8 cellular contexts compared by ENCODE assay signal in the genomic region with DNA sequence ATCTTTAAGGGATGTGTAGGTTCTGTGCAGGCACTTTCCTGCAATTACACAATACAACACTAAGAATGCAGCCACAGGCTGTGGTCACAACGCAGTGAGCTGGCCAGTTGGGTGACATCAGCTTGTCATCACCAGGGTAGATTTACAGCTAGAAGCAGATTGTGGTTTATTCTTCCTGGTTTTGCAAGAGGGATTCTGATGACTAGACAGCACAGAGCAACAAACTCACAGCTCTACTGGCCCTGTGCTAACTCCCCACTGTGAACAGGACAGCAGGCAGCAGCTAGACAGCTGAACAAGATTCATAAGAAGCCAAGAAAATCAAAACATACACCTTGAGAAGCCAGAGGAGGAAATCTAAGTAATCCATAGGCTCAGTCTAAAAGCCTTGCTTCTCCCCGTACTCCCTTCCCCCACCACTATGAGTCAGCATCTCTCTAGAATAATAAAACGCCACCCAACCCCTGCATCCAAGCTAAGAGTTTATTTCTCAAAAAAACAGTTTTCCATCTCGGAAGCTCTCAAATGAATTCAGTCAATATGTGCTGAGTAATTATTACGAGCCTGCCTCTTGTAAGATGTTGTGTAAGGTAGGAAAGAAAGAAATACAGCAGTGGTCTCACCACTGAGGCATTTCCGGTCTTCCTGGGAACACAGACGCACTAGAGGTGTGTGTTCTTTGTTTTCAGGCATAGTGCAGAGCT.
A peak's percentile ranks its signal among the peaks of the same experiment; 100 is the strongest.
DNase-seq lines count a peak whose midpoint lies in the region; ATAC-seq and TF ChIP-seq lines count a peak whose summit lies in the region.

No MANE protein-coding gene starts in this region.

- peak overlapping the region in 1 of 2 experiments; percentile 8 for H2BK12ac ChIP-seq in mesenchymal stem cell (ENCODE audit: low read length in 2 of 2)

- TF ChIP-seq CTCF in endodermal cell (conservative IDR thresholded peaks at IDR 0.05) (no peak), tibial artery (IDR thresholded peaks at IDR 0.05) (no peak), GM20000 (IDR thresholded peaks at IDR 0.05; ENCODE audit: extremely low read depth, missing control alignments) (no peak)

- H3K9ac ChIP-seq in endodermal cell (ENCODE audit: extremely low read depth, low read length, poor library complexity, severe bottlenecking), result peak overlapping the region; percentile 47
- peak overlapping the region; percentile 90 for H3K9ac ChIP-seq in mesenchymal stem cell (ENCODE audit: low read length)

- peaks cover 9% of the 10 kb centered on the region for H3K79me1 ChIP-seq in mesenchymal stem cell (replicated peaks; ENCODE audit: low read length, poor library complexity, severe bottlenecking)

- H3K36me3 ChIP-seq in endodermal cell (ENCODE audit: control insufficient read depth, insufficient read depth, low read length) (peaks cover 5% of the 10 kb centered on the region), mesenchymal stem cell (ENCODE audit: control insufficient read depth in 1 of 2, insufficient read depth in 2 of 2, low read depth in 1 of 2, low read length in 2 of 2) (peaks cover 0 to 6% of the 10 kb centered on the region in 2 experiments), tibial artery (no peaks in the 10 kb centered on the region)

- no peak overlapping the region for H3K23ac ChIP-seq in mesenchymal stem cell (ENCODE audit: low read length in 2 of 2)

- no peak overlapping the region for H2BK15ac ChIP-seq in mesenchymal stem cell (ENCODE audit: low read depth, poor library complexity, severe bottlenecking)

- H3K36me3 Mint-ChIP-seq in endodermal cell (ENCODE audit: low read depth), result peaks cover 15% of the 10 kb centered on the region

- H3K4ac ChIP-seq in mesenchymal stem cell (ENCODE audit: low read depth in 1 of 2, low read length in 2 of 2), result peak overlapping the region; percentile 9 to 83

- no peak overlapping the region for H2AFZ ChIP-seq in mesenchymal stem cell (ENCODE audit: low read depth, low read length)

- ATAC-seq in GM18861 (IDR thresholded peaks at IDR 0.05; ENCODE audit: unreplicated experiment), result peak; percentile 90
- ATAC-seq in HG03469 (IDR thresholded peaks at IDR 0.05; ENCODE audit: unreplicated experiment), result peak; percentile 65

- no peak overlapping the region for H4K91ac ChIP-seq in mesenchymal stem cell (ENCODE audit: low read length)

- WGBS in endodermal cell (ENCODE audit: insufficient coverage in 1 of 2, insufficient read length in 1 of 2), 2 experiments, result 22 to 41% methylated on average over 3 to 7 of the region's 7 CpGs
- 0% methylated on average over 6 of the region's 7 CpGs for WGBS in mesenchymal stem cell

- peak overlapping the region; percentile 83 for H2BK5ac ChIP-seq in mesenchymal stem cell (ENCODE audit: low read depth, low read length, poor library complexity, severe bottlenecking)

- intact Hi-C loops in tibial artery (cut with DNase I; ENCODE audit: low total_unique reads), result no loop called here

- H3K4me3 Mint-ChIP-seq in endodermal cell, result peak overlapping the region; percentile 27

- H3K9me3 ChIP-seq in endodermal cell (ENCODE audit: control insufficient read depth, low read length) (no peaks in the 10 kb centered on the region), mesenchymal stem cell (ENCODE audit: control insufficient read depth, low read length) (peaks cover 2% of the 10 kb centered on the region), tibial artery (no peaks in the 10 kb centered on the region)

- H2BK120ac ChIP-seq in mesenchymal stem cell (ENCODE audit: low read depth, low read length), result peak overlapping the region; percentile 62

- peak overlapping the region; percentile 99 for H3K27ac Mint-ChIP-seq in endodermal cell

- H3K27me3 ChIP-seq in endodermal cell (ENCODE audit: control insufficient read depth, insufficient read depth, low read length, poor library complexity, severe bottlenecking), result no peaks in the 10 kb centered on the region
- H3K27me3 ChIP-seq in mesenchymal stem cell (ENCODE audit: control insufficient read depth in 1 of 2, insufficient read depth in 1 of 2, low read length in 2 of 2), result peaks cover 0 to 9% of the 10 kb centered on the region in 2 experiments
- H3K27me3 ChIP-seq in tibial artery, result no peaks in the 10 kb centered on the region

- H4K8ac ChIP-seq in mesenchymal stem cell (ENCODE audit: low read length), result peak overlapping the region; percentile 62

- no peak overlapping the region for H3K14ac ChIP-seq in mesenchymal stem cell (ENCODE audit: low read length in 2 of 2)

- peak overlapping the region; percentile 87 for H3K27ac ChIP-seq in endodermal cell (ENCODE audit: low read depth, low read length)
- H3K27ac ChIP-seq in mesenchymal stem cell (ENCODE audit: low read length, poor library complexity, severe bottlenecking), result peak overlapping the region; percentile 99
- H3K27ac ChIP-seq in tibial artery, result peak overlapping the region; percentile 3 to 15

- peak overlapping the region; percentile 88 for H2AK5ac ChIP-seq in mesenchymal stem cell (ENCODE audit: low read length, severe bottlenecking)

- peak; percentile 88 for DNase-seq in AG20443 (ENCODE audit: low spot score)
- peak; percentile 100 for DNase-seq in SKM-1 (lab: John Stamatoyannopoulos, UW; ENCODE audit: unreplicated experiment)
- DNase-seq in endodermal cell, result peak; percentile 75
- peak; percentile 100 for DNase-seq in mesenchymal stem cell
- DNase-seq in tibial artery, result peak; percentile 83 to 84
- no peak for DNase-seq in GM20000 (ENCODE audit: low spot score)

- H3K4me3 ChIP-seq in endodermal cell (ENCODE audit: low read length) (peak overlapping the region; percentile 12), mesenchymal stem cell (ENCODE audit: insufficient read depth in 1 of 2, low read depth in 1 of 2, low read length in 2 of 2) (peak overlapping the region in 1 of 2 experiments; percentile 62), tibial artery (no peak overlapping the region)

- H3K18ac ChIP-seq in mesenchymal stem cell (ENCODE audit: low read depth in 1 of 2, low read length in 2 of 2), result peak overlapping the region; percentile 40 to 53

- H3K4me1 ChIP-seq in endodermal cell (ENCODE audit: control insufficient read depth, insufficient read depth, low read length) (peaks cover 9% of the 10 kb centered on the region), mesenchymal stem cell (ENCODE audit: control insufficient read depth, insufficient read depth, low read depth, low read length) (peaks cover 8% of the 10 kb centered on the region), tibial artery (peaks cover 0 to 14% (median 6%) of the 10 kb centered on the region in 4 donors)

- no peaks in the 10 kb centered on the region for H3K27me3 Mint-ChIP-seq in endodermal cell (ENCODE audit: insufficient read depth)

- peak overlapping the region; percentile 27 for H3K4me2 ChIP-seq in mesenchymal stem cell (ENCODE audit: low read length, poor library complexity, severe bottlenecking)

- peaks cover 45% of the 10 kb centered on the region for H3K4me1 Mint-ChIP-seq in endodermal cell

- H3K9me3 Mint-ChIP-seq in endodermal cell, result no peaks in the 10 kb centered on the region

Comparison
In these comparisons a context has a peak if more than half of its experiments do, and no peak if none do; other contexts are left out.
1. H3K27ac ChIP-seq: peak in every context shown above with its lines; median percentile 99 in mesenchymal stem cell; 87 in endodermal cell; 9 in tibial artery.